29 cellular contexts compared by ENCODE assay signal in genomic region chr6:104365835-104366234, GRCh38.
"Had no signal": no experiment of that assay in that cellular context is flagged by ENCODE, and none has a peak within 500 bp of the region (broad histone marks: within the 10 kb centered on the region; RNA-seq: fewer than 3 reads in every experiment).

No MANE protein-coding gene starts in this region.

- FAIRE-seq: pancreas, urothelium cell line had no signal

- H3K4me1 ChIP-seq: pancreas, prostate gland, spleen, suprapubic skin, testis, tibial artery, transverse colon, vagina had no signal

- H3K4me3 ChIP-seq: pancreas, prostate gland, skin epidermis, smooth muscle cell, spleen, suprapubic skin, testis, tibial artery, transverse colon, vagina had no signal

- ATAC-seq: naive thymus-derived CD8-positive, alpha-beta T cell; natural killer cell treated with Interleukin-12 subunit alpha and Interleukin-12 subunit beta and Interleukin-15 and Interleukin-18, amount 100 ng/mL, for 72 hours; pancreas; right cardiac atrium; sciatic nerve; stimulated activated memory B cell treated with anti-CD40 and anti-IgM and Interleukin-4, amounts not matched to agents 10 μg/mL and 1 μg/mL and 100 μg/mL, for 72 hours; stimulated activated naive CD8-positive, alpha-beta T cell treated with anti-CD3 and anti-CD28 coated beads, Interleukin-15, amount 100 ng/mL, for 72 hours; stimulated activated naive CD8-positive, alpha-beta T cell treated with anti-CD3 and anti-CD28 coated beads, Interleukin-15, Interleukin-2, amounts not matched to agents 100 U/mL and 50 U/mL, for 24 hours had no signal

- H3K27ac ChIP-seq: neutrophil, pancreas, prostate gland, skin epidermis, spleen, suprapubic skin, testis, tibial artery, transverse colon, vagina had no signal

- H3K27me3 ChIP-seq: neutrophil, pancreas, spleen, suprapubic skin, testis, tibial artery, transverse colon, vagina had no signal

- H3K9me3 ChIP-seq: neutrophil, pancreas, prostate gland, spleen, suprapubic skin, testis, tibial artery, transverse colon, vagina had no signal

- DNase-seq: naive B cell; naive thymus-derived CD8-positive, alpha-beta T cell; nephron progenitor cell; nucleus accumbens; pancreas; right cardiac atrium; spleen; stimulated activated CD4-positive, alpha-beta T cell treated with anti-CD3 and anti-CD28 coated beads, Interleukin-12 subunit alpha, Interleukin-12 subunit beta, amount 100 ng/mL, for 4 hours; stimulated activated CD4-positive, alpha-beta T cell treated with anti-CD3 and anti-CD28 coated beads, Interleukin-1b, Interleukin-23, amount 100 ng/mL, for 48 hours; stimulated activated CD4-positive, alpha-beta T cell treated with anti-CD3 and anti-CD28 coated beads, Interleukin-4, amount 100 ng/mL, for 1 hour; stimulated activated CD4-positive, alpha-beta T cell treated with anti-CD3 and anti-CD28 coated beads, Interleukin-4, amount 100 ng/mL, for 4 hours; stimulated activated CD8-positive, alpha-beta memory T cell treated with anti-CD3 and anti-CD28 coated beads, Interleukin-4, amount 100 ng/mL, for 48 hours; stimulated activated naive CD4-positive, alpha-beta T cell; stimulated activated naive CD8-positive, alpha-beta T cell treated with anti-CD3 and anti-CD28 coated beads, Interleukin-15, amount 100 ng/mL, for 72 hours; stimulated activated naive CD8-positive, alpha-beta T cell treated with anti-CD3 and anti-CD28 coated beads, Interleukin-15, Interleukin-2, amounts not matched to agents 100 U/mL and 50 U/mL, for 24 hours; substantia nigra; testis; tibial artery; transverse colon had no signal

- H3K36me3 ChIP-seq: neutrophil, pancreas, prostate gland, spleen, suprapubic skin, tibial artery, transverse colon, vagina had no signal

- H3K4me2 ChIP-seq: smooth muscle cell had no signal
